ENCODE assay signal across 7 cellular contexts in the genomic region with DNA sequence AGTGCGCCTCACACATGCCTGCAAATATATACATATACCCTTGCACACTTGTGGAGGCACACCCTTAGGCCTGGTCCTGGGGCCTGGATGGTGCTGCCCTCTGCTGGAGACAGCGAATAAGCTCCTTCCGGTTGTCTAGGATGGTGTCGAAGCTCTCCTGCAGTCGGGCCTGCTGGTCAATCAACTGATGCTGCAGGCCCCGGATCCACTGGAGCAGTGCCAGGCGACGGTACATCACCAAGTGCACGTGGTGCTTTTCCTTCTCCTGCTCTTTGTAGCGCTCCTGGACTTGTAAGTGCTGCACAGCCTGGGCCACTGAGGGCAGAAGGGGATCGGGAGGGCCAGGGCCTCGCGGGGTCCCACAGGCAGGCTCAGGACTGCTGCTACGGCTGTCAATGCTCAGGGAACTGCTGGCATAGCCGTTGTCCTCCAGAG. TPM values are rescaled to one million over a fixed set of nuclear protein-coding genes. Genes with fewer than 3 reads are reported as not detected.
DNase-seq lines count a peak whose midpoint lies in the region; ATAC-seq and TF ChIP-seq lines count a peak whose summit lies in the region.

No MANE protein-coding gene starts in this region.

- H2AFZ ChIP-seq in fibroblast of lung (ENCODE audit: low read length): no peak overlapping the region

- no peaks in the 10 kb centered on the region for H3K36me3 ChIP-seq in Peyer's patch
- peaks cover 15% of the 10 kb centered on the region for H3K36me3 ChIP-seq in fibroblast of lung (ENCODE audit: control insufficient read depth, insufficient read depth, low read length)
- no peaks in the 10 kb centered on the region for H3K36me3 ChIP-seq in neutrophil

- peak; percentile 81 for TF ChIP-seq RAD21 in Ishikawa (IDR thresholded peaks at IDR 0.05; ENCODE audit: low read depth)

- H4K20me1 ChIP-seq in fibroblast of lung (ENCODE audit: control insufficient read depth, extremely low read depth, insufficient read depth, low read length): peaks cover 3% of the 10 kb centered on the region

- peak; percentile 94 for TF ChIP-seq CTCF in GM12875 (IDR thresholded peaks at IDR 0.05; ENCODE audit: borderline replicate concordance, insufficient read depth, low read depth, low read length)
- TF ChIP-seq CTCF in Peyer's patch (IDR thresholded peaks at IDR 0.05): peak; percentile 24 to 81 (median 76)
- TF ChIP-seq CTCF in fibroblast of lung (conservative IDR thresholded peaks at IDR 0.05 in 1 of 2, IDR thresholded peaks at IDR 0.05 in 1 of 2; ENCODE audit: low read depth in 1 of 2, low read length in 2 of 2): peak; percentile 86 to 89
- TF ChIP-seq CTCF in neutrophil (IDR thresholded peaks at IDR 0.05): peak; percentile 65

- H3K36me3 Mint-ChIP-seq in activated T-cell treated with anti-CD3 and anti-CD28 coated beads, Interleukin-2, amount 50 U/mL, for 4 hours (ENCODE audit: insufficient read depth): peaks cover 18% of the 10 kb centered on the region

- peaks cover 36% of the 10 kb centered on the region for H3K79me2 ChIP-seq in fibroblast of lung (ENCODE audit: control insufficient read depth, insufficient read depth, low read length)

- no peaks in the 10 kb centered on the region for H3K9me3 Mint-ChIP-seq in activated T-cell treated with anti-CD3 and anti-CD28 coated beads, Interleukin-2, amount 50 U/mL, for 4 hours

- no peak for TF ChIP-seq EP300 in Ishikawa (IDR thresholded peaks at IDR 0.05; ENCODE audit: borderline replicate concordance)

- no peaks in the 10 kb centered on the region for H3K27me3 ChIP-seq in Peyer's patch
- H3K27me3 ChIP-seq in fibroblast of lung (ENCODE audit: control insufficient read depth, insufficient read depth, low read length): no peaks in the 10 kb centered on the region
- H3K27me3 ChIP-seq in neutrophil: peaks cover 16% of the 10 kb centered on the region

- H3K9me3 ChIP-seq in Peyer's patch (no peaks in the 10 kb centered on the region), fibroblast of lung (ENCODE audit: control insufficient read depth, insufficient read depth, low read depth, low read length) (no peaks in the 10 kb centered on the region), neutrophil (no peaks in the 10 kb centered on the region)

- H3K4me2 ChIP-seq in fibroblast of lung (ENCODE audit: extremely low read depth, insufficient read depth, low read length): peak overlapping the region; percentile 81

- H3K4me1 ChIP-seq in Peyer's patch (peaks cover 0 to 15% (median 0%) of the 10 kb centered on the region in 4 donors), fibroblast of lung (ENCODE audit: control insufficient read depth, extremely low read depth, insufficient read depth, low read length) (peaks cover 6% of the 10 kb centered on the region), neutrophil (ENCODE audit: control insufficient read depth in 1 of 2, insufficient read depth in 1 of 2, low read depth in 1 of 2, low read length in 1 of 2) (peaks cover 15% of the 10 kb centered on the region in 2 experiments)

- ATAC-seq in activated T-cell treated with anti-CD3 and anti-CD28 coated beads, Interleukin-2, amount 50 U/mL, for 4 hours: peak; percentile 44 to 45

- no peaks in the 10 kb centered on the region for H3K27me3 Mint-ChIP-seq in activated T-cell treated with anti-CD3 and anti-CD28 coated beads, Interleukin-2, amount 50 U/mL, for 4 hours (ENCODE audit: low read depth)

- H3K27ac ChIP-seq in Peyer's patch (no peak overlapping the region), fibroblast of lung (ENCODE audit: insufficient read depth, low read length) (peak overlapping the region; percentile 31), neutrophil (no peak overlapping the region), substantia nigra (ENCODE audit: low read depth, low read length, poor library complexity, severe bottlenecking) (peak overlapping the region; percentile 66)

- H3K4me3 Mint-ChIP-seq in activated T-cell treated with anti-CD3 and anti-CD28 coated beads, Interleukin-2, amount 50 U/mL, for 4 hours: peak overlapping the region; percentile 64

- TF ChIP-seq POLR2A in Peyer's patch (IDR thresholded peaks at IDR 0.05): no peak

- H3K4me1 Mint-ChIP-seq in activated T-cell treated with anti-CD3 and anti-CD28 coated beads, Interleukin-2, amount 50 U/mL, for 4 hours (ENCODE audit: low read depth): peaks cover 29% of the 10 kb centered on the region

- H3K4me3 ChIP-seq in GM12875 (ENCODE audit: low read depth, low read length) (no peak overlapping the region), Peyer's patch (no peak overlapping the region), fibroblast of lung (replicated peaks in 1 of 4; ENCODE audit: control extremely low read depth in 1 of 4, insufficient read depth in 1 of 4, low read depth in 3 of 4, low read length in 4 of 4) (peak overlapping the region in 1 of 4 experiments; percentile 1), neutrophil (ENCODE audit: low read depth in 1 of 2, low read length in 1 of 2) (no peak overlapping the region)

- H3K9ac ChIP-seq in fibroblast of lung (ENCODE audit: insufficient read depth, low read length): no peak overlapping the region

- DNase-seq in Peyer's patch: peak; percentile 62 to 87 (median 83)
- DNase-seq in activated T-cell treated with anti-CD3 and anti-CD28 coated beads, Interleukin-2, amount 50 U/mL, for 4 hours: peak; percentile 73
- DNase-seq in fibroblast of lung (ENCODE audit: low read depth in 2 of 2): peak; percentile 59 to 75
- peak in 44 of 49 donors; percentile 16 to 80 (median 60) for DNase-seq in substantia nigra (lab: John Stamatoyannopoulos, UW)

TF ChIP-seq in Ishikawa, 13 proteins besides CTCF, POLR2A, EP300 and RAD21:
- TF ChIP-seq, protein P1, sequence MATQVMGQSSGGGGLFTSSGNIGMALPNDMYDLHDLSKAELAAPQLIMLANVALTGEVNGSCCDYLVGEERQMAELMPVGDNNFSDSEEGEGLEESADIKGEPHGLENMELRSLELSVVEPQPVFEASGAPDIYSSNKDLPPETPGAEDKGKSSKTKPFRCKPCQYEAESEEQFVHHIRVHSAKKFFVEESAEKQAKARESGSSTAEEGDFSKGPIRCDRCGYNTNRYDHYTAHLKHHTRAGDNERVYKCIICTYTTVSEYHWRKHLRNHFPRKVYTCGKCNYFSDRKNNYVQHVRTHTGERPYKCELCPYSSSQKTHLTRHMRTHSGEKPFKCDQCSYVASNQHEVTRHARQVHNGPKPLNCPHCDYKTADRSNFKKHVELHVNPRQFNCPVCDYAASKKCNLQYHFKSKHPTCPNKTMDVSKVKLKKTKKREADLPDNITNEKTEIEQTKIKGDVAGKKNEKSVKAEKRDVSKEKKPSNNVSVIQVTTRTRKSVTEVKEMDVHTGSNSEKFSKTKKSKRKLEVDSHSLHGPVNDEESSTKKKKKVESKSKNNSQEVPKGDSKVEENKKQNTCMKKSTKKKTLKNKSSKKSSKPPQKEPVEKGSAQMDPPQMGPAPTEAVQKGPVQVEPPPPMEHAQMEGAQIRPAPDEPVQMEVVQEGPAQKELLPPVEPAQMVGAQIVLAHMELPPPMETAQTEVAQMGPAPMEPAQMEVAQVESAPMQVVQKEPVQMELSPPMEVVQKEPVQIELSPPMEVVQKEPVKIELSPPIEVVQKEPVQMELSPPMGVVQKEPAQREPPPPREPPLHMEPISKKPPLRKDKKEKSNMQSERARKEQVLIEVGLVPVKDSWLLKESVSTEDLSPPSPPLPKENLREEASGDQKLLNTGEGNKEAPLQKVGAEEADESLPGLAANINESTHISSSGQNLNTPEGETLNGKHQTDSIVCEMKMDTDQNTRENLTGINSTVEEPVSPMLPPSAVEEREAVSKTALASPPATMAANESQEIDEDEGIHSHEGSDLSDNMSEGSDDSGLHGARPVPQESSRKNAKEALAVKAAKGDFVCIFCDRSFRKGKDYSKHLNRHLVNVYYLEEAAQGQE (IDR thresholded peaks at IDR 0.05; ENCODE audit: low read depth): no peak
- TF ChIP-seq, protein P2, sequence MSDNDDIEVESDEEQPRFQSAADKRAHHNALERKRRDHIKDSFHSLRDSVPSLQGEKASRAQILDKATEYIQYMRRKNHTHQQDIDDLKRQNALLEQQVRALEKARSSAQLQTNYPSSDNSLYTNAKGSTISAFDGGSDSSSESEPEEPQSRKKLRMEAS (IDR thresholded peaks at IDR 0.05): 0 out of 2 replicates have a peak, but pooled peaks have one; percentile 15
- no peak for TF ChIP-seq YY1 (IDR thresholded peaks at IDR 0.05; ENCODE audit: low read depth)

RNA-seq across cellular contexts. Expression of a gene that starts 3.1 kb away (rescaled TPM):
- total RNA-seq in Peyer's patch (1 to 10 TPM; 2.7 to 5.8 (median 3.4) TPM), fibroblast of lung (16.7 and 19.8 TPM in 2 replicates)
- 10 to 100 TPM; 19.5 to 20.6 (median 19.9) TPM for total RNA-seq in activated T-cell treated with anti-CD3 and anti-CD28 coated beads, Interleukin-2, amount 50 U/mL, for 4 hours
- 18.3 and 24.9 TPM in 2 replicates for polyA plus RNA-seq in fibroblast of lung
- 16.9 and 17.3 TPM in 2 replicates for polyA plus RNA-seq in fibroblast of lung (2012)
- 17.7 and 24.9 TPM in 2 replicates for polyA minus RNA-seq in fibroblast of lung (ENCODE audit: low replicate concordance)

RNA-seq across cellular contexts. Expression of a gene that starts 54.2 kb away (rescaled TPM):
- total RNA-seq in Peyer's patch: 10 to 100 TPM in 1 of 4 donors, 1 to 10 TPM in 2, under 1 TPM in 1; 0.40 to 20.6 (median 3.7) TPM
- 10 to 100 TPM; 34.6 to 39.2 (median 35.7) TPM for total RNA-seq in activated T-cell treated with anti-CD3 and anti-CD28 coated beads, Interleukin-2, amount 50 U/mL, for 4 hours
- 2.3 and 4.3 TPM in 2 replicates for total RNA-seq in fibroblast of lung
- polyA plus RNA-seq in fibroblast of lung: 10.1 and 24.1 TPM in 2 replicates
- 6.2 and 15.0 TPM in 2 replicates for polyA plus RNA-seq in fibroblast of lung (2012)
- polyA minus RNA-seq in fibroblast of lung (ENCODE audit: low replicate concordance): 2.6 and 36.5 TPM in 2 replicates

Comparison
In these comparisons a context has a peak if more than half of its experiments do, and no peak if none do; other contexts are left out.
1. H3K27ac ChIP-seq: peak in fibroblast of lung (single experiment) and substantia nigra (single experiment); none in Peyer's patch (0 of 4) and neutrophil (single experiment).
2. Peak in every context shown above with its lines, with median percentiles within 50 percentile points of each other: CTCF ChIP-seq and DNase-seq.